Comparison of ENCODE assay signal across 17 cellular contexts in the genomic region with DNA sequence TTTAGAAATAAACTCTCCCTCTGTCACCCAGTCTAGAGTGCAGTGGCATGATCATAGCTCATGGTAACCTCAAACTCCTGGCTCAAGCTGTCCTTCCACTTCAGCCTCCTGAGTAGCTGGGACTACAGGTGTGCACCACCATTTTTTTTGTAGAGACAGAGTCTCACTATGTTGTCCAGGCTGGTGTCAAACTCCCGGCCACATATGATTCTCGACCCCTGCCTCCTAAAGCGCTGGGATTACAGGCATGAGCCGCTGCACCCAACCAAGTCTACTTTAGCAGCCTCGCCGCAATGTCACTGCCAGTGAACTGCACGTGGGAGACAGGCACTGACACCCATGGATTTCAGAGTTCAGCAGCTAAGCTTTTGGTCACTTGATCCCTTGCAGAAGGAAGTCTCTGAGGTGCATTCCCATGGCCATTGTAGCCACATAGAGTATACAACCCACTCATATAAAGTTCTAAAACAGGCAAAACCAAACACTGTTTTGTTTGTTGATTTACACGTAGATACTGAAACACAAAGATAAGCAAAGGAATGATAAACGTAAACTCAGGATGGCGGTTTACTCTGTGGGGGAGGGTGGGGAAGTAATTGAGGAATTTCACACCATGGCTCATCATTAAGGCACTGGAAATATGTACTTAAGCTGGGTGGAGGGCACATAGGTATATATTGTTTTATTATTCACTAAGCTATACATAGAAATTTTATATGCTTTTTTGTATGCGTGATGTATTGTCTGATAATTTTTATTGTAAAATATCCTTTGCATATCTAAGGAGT.
DNase-seq lines count a peak whose midpoint lies in the region; ATAC-seq and TF ChIP-seq lines count a peak whose summit lies in the region.
"Had no signal": no experiment of that assay in that cellular context is flagged by ENCODE, and none has a peak within 500 bp of the region (broad histone marks: within the 10 kb centered on the region; RNA-seq: fewer than 3 reads in every experiment).

No MANE protein-coding gene starts in this region.

- CTCF ChIA-PET in HEK293 (lab: Yijun Ruan, JAX) = interaction anchor here (0.5 to 1.0 kb wide), 3 partner anchors 9 to 609 kb away, joined by 3 to 5 read pairs (median 3); no protein-coding TSS in a partner anchor

- intact Hi-C loops in left colon (cut with DNase I, micrococcal nuclease) = loop anchor here in 1 of 2 donors (10.0 kb wide), 1 partner anchor 426 kb away; no protein-coding TSS in a partner anchor

- H3K18ac ChIP-seq in trophoblast cell (ENCODE audit: low read length) = no peak overlapping the region

- no peak overlapping the region for H2BK5ac ChIP-seq in trophoblast cell (ENCODE audit: low read depth, low read length, poor library complexity)

- no peak overlapping the region for H3K9ac ChIP-seq in trophoblast cell (ENCODE audit: low read length)
- H3K9ac ChIP-seq: BLaER1 had no signal

- H3K36me3 ChIP-seq in HEK293 (ENCODE audit: control insufficient read depth in 2 of 2, insufficient read depth in 1 of 2, low read length in 2 of 2) = no peaks in the 10 kb centered on the region
- H3K36me3 ChIP-seq in trophoblast cell (ENCODE audit: control insufficient read depth in 1 of 2, insufficient read depth in 2 of 2, low read length in 2 of 2) = no peaks in the 10 kb centered on the region
- H3K36me3 ChIP-seq: BLaER1 had no signal

- H3K79me2 ChIP-seq in trophoblast cell (ENCODE audit: control insufficient read depth, insufficient read depth, low read length, poor library complexity) = no peaks in the 10 kb centered on the region

- no peak overlapping the region for H3K14ac ChIP-seq in trophoblast cell (ENCODE audit: low read length)

- no peaks in the 10 kb centered on the region for H3K9me3 ChIP-seq in HEK293 (ENCODE audit: control insufficient read depth, insufficient read depth, low read depth, low read length)
- H3K9me3 ChIP-seq in trophoblast cell (ENCODE audit: insufficient read depth, low read depth, low read length) = no peaks in the 10 kb centered on the region
- H3K9me3 ChIP-seq: BLaER1 had no signal

- H2AK5ac ChIP-seq in trophoblast cell (ENCODE audit: low read length) = no peak overlapping the region

- no peak overlapping the region for H2BK12ac ChIP-seq in trophoblast cell (ENCODE audit: low read length)

- POLR2A ChIA-PET in HEK293 (lab: Yijun Ruan, JAX) = no interaction called here

- peak; percentile 96 for ATAC-seq in left colon
- no peak for ATAC-seq in HG02763 (IDR thresholded peaks at IDR 0.05; ENCODE audit: unreplicated experiment)
- ATAC-seq in HG03442 (IDR thresholded peaks at IDR 0.05; ENCODE audit: unreplicated experiment) = no peak
- ATAC-seq: GM23338, HCT116 had no signal

- no peak overlapping the region for H3K4me3 ChIP-seq in HEK293 (ENCODE audit: low read depth, low read length)
- no peak overlapping the region for H3K4me3 ChIP-seq in trophoblast cell (ENCODE audit: low read depth, low read length)
- H3K4me3 ChIP-seq: BLaER1, GM23338 had no signal

- no peak overlapping the region for H3K4me2 ChIP-seq in trophoblast cell (ENCODE audit: low read length)
- H3K4me2 ChIP-seq: BLaER1, GM23338 had no signal

- H2BK120ac ChIP-seq in trophoblast cell (ENCODE audit: insufficient read depth, low read length, poor library complexity) = no peak overlapping the region

- H4K8ac ChIP-seq in trophoblast cell (ENCODE audit: low read depth, low read length) = no peak overlapping the region

- H3K23ac ChIP-seq in trophoblast cell (ENCODE audit: low read length) = no peak overlapping the region

- no peaks in the 10 kb centered on the region for H3K4me1 ChIP-seq in HEK293 (ENCODE audit: control insufficient read depth, insufficient read depth, low read length)
- H3K4me1 ChIP-seq in trophoblast cell (ENCODE audit: control insufficient read depth in 1 of 2, insufficient read depth in 2 of 2, low read length in 2 of 2) = no peaks in the 10 kb centered on the region
- H3K4me1 ChIP-seq: BLaER1 had no signal

- DNase-seq in left colon (peak in 1 of 2 donors; percentile 6), trophoblast cell (peak; percentile 20 to 79), NK-92 (lab: John Stamatoyannopoulos, UW; ENCODE audit: unreplicated experiment) (no peak), NCI-H774 (lab: John Stamatoyannopoulos, UW) (no peak)
- DNase-seq: 8988T; CD4-positive, alpha-beta memory T cell; DMS153; DMS79; GF-D8; H7 had no signal

- TF ChIP-seq CTCF in HEK293 (tag by site-specific recombination; IDR thresholded peaks at IDR 0.05) (no peak), VCaP (conservative IDR thresholded peaks at IDR 0.05) (no peak)

- no peak overlapping the region for H3K27ac ChIP-seq in HEK293 (ENCODE audit: extremely low read depth, low read depth, low read length)
- peak overlapping the region; percentile 2; the same call in 1 of the 2 replicates for H3K27ac ChIP-seq in VCaP
- no peak overlapping the region for H3K27ac ChIP-seq in trophoblast cell (ENCODE audit: low read depth, low read length)
- H3K27ac ChIP-seq: BLaER1 had no signal

- no CpG with 5 or more reads among the region's 11 CpGs for WGBS in trophoblast cell (ENCODE audit: extremely low coverage, insufficient coverage, insufficient read length)

- no peaks in the 10 kb centered on the region for H3K79me1 ChIP-seq in trophoblast cell (ENCODE audit: low read length)

- H3K4ac ChIP-seq in trophoblast cell (ENCODE audit: low read depth, low read length) = no peak overlapping the region

- no peak overlapping the region for H4K12ac ChIP-seq in trophoblast cell (ENCODE audit: low read depth, low read length)

- H4K91ac ChIP-seq in trophoblast cell (ENCODE audit: low read depth, low read length) = no peak overlapping the region

- no peaks in the 10 kb centered on the region for H3K27me3 ChIP-seq in trophoblast cell (ENCODE audit: insufficient read depth, low read length)
- H3K27me3 ChIP-seq: BLaER1 had no signal

- no peak overlapping the region for H2AFZ ChIP-seq in trophoblast cell (ENCODE audit: insufficient read depth, low read length, poor library complexity)
- H2AFZ ChIP-seq: GM23338 had no signal

TF ChIP-seq in HEK293, 187 proteins besides CTCF, POLR2A, EP300 and RAD21:
- TF ChIP-seq, protein P1, sequence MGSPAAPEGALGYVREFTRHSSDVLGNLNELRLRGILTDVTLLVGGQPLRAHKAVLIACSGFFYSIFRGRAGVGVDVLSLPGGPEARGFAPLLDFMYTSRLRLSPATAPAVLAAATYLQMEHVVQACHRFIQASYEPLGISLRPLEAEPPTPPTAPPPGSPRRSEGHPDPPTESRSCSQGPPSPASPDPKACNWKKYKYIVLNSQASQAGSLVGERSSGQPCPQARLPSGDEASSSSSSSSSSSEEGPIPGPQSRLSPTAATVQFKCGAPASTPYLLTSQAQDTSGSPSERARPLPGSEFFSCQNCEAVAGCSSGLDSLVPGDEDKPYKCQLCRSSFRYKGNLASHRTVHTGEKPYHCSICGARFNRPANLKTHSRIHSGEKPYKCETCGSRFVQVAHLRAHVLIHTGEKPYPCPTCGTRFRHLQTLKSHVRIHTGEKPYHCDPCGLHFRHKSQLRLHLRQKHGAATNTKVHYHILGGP (tag by site-specific recombination; IDR thresholded peaks at IDR 0.05) = peak; percentile 70
- TF ChIP-seq ZNF157 (tag by site-specific recombination; IDR thresholded peaks at IDR 0.05) = no peak

Comparison
In these comparisons a context has a peak if more than half of its experiments do, and no peak if none do; other contexts are left out.
1. DNase-seq: peak in trophoblast cell (2 of 2); none in NK-92 (single experiment) and NCI-H774 (single experiment).